1 cellular context compared by ENCODE assay signal in the genomic region with DNA sequence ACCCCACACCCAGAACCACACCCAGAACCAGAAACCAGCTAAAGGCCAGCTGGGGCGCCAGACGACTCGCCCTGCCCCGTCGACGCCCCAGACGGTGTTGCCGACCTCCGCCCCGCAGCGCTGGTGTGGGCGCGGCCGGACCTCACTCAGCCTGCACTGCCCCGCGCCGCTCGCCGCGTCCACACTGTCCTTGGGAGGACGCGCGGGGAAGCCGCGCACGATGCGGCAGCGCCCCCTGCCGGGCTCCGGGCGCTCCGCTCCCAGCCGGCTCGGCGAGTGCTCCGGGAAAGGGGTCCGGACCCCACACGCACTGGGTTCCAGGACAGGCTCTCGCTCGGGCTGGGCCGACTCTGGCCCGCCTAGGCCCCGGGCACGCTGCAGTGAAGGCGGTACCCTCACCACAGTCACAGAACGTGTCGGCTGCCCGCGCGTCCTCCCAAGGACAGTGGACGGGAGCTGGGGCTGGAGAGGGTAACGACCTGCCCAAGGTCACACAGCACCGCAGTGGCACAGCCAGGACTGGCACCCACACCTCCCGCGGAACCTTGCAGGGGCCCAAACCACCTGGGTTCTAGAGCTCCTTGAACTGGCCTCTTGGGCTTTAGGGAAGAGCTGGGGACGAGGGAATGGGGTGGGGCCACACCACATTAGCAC.
TF ChIP-seq lines count a peak whose summit lies in the region.

No MANE protein-coding gene starts in this region.

TF ChIP-seq in HEK293, 187 proteins besides CTCF, POLR2A, EP300 and RAD21 (continued from another document and continues in another):
- TF ChIP-seq, protein P1, sequence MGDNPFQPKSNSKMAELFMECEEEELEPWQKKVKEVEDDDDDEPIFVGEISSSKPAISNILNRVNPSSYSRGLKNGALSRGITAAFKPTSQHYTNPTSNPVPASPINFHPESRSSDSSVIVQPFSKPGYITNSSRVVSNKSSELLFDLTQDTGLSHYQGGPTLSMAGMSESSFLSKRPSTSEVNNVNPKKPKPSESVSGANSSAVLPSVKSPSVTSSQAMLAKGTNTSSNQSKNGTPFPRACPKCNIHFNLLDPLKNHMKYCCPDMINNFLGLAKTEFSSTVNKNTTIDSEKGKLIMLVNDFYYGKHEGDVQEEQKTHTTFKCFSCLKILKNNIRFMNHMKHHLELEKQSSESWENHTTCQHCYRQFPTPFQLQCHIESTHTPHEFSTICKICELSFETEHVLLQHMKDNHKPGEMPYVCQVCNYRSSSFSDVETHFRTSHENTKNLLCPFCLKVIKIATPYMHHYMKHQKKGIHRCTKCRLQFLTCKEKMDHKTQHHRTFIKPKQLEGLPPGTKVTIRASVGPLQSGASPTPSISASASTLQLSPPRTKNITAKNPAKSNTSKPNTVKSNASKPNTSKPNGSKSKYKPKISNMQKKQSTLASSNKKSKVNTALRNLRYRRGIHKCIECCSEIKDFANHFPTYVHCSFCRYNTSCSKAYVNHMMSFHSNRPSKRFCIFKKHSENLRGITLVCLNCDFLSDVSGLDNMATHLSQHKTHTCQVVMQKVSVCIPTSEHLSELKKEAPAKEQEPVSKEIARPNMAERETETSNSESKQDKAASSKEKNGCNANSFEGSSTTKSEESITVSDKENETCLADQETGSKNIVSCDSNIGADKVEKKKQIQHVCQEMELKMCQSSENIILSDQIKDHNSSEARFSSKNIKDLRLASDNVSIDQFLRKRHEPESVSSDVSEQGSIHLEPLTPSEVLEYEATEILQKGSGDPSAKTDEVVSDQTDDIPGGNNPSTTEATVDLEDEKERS (tag by site-specific recombination; IDR thresholded peaks at IDR 0.05), result no peak
- TF ChIP-seq ZNF629 (tag by site-specific recombination; IDR thresholded peaks at IDR 0.05) (no peak), ZNF174 (tag by site-specific recombination; IDR thresholded peaks at IDR 0.05) (no peak), ZNF350 (tag by site-specific recombination; IDR thresholded peaks at IDR 0.05) (no peak), ZNF391 (tag by site-specific recombination; IDR thresholded peaks at IDR 0.05; ENCODE audit: borderline replicate concordance, low read depth) (no peak), ZNF223 (tag by site-specific recombination; IDR thresholded peaks at IDR 0.05) (no peak), ZNF184 (tag by site-specific recombination; IDR thresholded peaks at IDR 0.05) (no peak), KLF10 (tag by site-specific recombination; IDR thresholded peaks at IDR 0.05) (no peak), RBAK (tag by site-specific recombination; IDR thresholded peaks at IDR 0.05) (no peak), ZNF133 (tag by site-specific recombination; IDR thresholded peaks at IDR 0.05) (no peak), ZNF76 (tag by site-specific recombination; IDR thresholded peaks at IDR 0.05; ENCODE audit: borderline replicate concordance, low read depth) (no peak), ZNF274 (IDR thresholded peaks at IDR 0.05; ENCODE audit: low read length) (no peak), ZNF274 (tag by site-specific recombination; IDR thresholded peaks at IDR 0.05; ENCODE audit: borderline replicate concordance) (no peak; the same call in 1 of the 2 replicates), GLIS2 (tag by site-specific recombination; IDR thresholded peaks at IDR 0.05) (peak; percentile 81), HOXD13 (CRISPR knock-in tag; IDR thresholded peaks at IDR 0.05; ENCODE audit: borderline replicate concordance) (no peak), MYNN (tag by site-specific recombination; IDR thresholded peaks at IDR 0.05; ENCODE audit: borderline replicate concordance) (no peak), ZNF571 (tag by site-specific recombination; IDR thresholded peaks at IDR 0.05) (no peak), ZBTB21 (tag by site-specific recombination; IDR thresholded peaks at IDR 0.05) (no peak), ZNF549 (tag by site-specific recombination; IDR thresholded peaks at IDR 0.05) (no peak), KLF16 (tag by site-specific recombination; IDR thresholded peaks at IDR 0.05) (0 out of 2 replicates have a peak, but pooled peaks have one; percentile 27), ZNF600 (tag by site-specific recombination; IDR thresholded peaks at IDR 0.05) (peak; percentile 72; the same call in 1 of the 2 replicates), ZSCAN16 (tag by site-specific recombination; IDR thresholded peaks at IDR 0.05) (no peak), ZNF792 (tag by site-specific recombination; IDR thresholded peaks at IDR 0.05) (no peak), ZBTB17 (tag by site-specific recombination; IDR thresholded peaks at IDR 0.05) (no peak), ZNF561 (tag by site-specific recombination; IDR thresholded peaks at IDR 0.05; ENCODE audit: borderline replicate concordance) (no peak), ZNF423 (tag by site-specific recombination; IDR thresholded peaks at IDR 0.05) (peak; percentile 47; the same call in 1 of the 2 replicates), SETDB1 (IDR thresholded peaks at IDR 0.05; ENCODE audit: insufficient read length, low read length) (no peak), ZFHX2 (tag by site-specific recombination; conservative IDR thresholded peaks at IDR 0.05) (peak; percentile 30; the same call in 1 of the 2 replicates)
- TF ChIP-seq, protein P2, sequence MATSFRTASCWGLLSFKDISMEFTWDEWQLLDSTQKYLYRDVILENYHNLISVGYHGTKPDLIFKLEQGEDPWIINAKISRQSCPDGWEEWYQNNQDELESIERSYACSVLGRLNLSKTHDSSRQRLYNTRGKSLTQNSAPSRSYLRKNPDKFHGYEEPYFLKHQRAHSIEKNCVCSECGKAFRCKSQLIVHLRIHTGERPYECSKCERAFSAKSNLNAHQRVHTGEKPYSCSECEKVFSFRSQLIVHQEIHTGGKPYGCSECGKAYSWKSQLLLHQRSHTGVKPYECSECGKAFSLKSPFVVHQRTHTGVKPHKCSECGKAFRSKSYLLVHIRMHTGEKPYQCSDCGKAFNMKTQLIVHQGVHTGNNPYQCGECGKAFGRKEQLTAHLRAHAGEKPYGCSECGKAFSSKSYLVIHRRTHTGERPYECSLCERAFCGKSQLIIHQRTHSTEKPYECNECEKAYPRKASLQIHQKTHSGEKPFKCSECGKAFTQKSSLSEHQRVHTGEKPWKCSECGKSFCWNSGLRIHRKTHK (tag by site-specific recombination; IDR thresholded peaks at IDR 0.05), result no peak
- TF ChIP-seq, protein P3, sequence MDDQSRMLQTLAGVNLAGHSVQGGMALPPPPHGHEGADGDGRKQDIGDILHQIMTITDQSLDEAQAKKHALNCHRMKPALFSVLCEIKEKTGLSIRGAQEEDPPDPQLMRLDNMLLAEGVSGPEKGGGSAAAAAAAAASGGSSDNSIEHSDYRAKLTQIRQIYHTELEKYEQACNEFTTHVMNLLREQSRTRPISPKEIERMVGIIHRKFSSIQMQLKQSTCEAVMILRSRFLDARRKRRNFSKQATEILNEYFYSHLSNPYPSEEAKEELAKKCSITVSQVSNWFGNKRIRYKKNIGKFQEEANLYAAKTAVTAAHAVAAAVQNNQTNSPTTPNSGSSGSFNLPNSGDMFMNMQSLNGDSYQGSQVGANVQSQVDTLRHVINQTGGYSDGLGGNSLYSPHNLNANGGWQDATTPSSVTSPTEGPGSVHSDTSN (CRISPR knock-in tag; IDR thresholded peaks at IDR 0.05), result peak; percentile 46; the same call in 1 of the 2 replicates
- TF ChIP-seq, protein P4, sequence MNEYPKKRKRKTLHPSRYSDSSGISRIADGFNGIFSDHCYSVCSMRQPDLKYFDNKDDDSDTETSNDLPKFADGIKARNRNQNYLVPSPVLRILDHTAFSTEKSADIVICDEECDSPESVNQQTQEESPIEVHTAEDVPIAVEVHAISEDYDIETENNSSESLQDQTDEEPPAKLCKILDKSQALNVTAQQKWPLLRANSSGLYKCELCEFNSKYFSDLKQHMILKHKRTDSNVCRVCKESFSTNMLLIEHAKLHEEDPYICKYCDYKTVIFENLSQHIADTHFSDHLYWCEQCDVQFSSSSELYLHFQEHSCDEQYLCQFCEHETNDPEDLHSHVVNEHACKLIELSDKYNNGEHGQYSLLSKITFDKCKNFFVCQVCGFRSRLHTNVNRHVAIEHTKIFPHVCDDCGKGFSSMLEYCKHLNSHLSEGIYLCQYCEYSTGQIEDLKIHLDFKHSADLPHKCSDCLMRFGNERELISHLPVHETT (tag by site-specific recombination; IDR thresholded peaks at IDR 0.05), result no peak
- TF ChIP-seq, protein P5, sequence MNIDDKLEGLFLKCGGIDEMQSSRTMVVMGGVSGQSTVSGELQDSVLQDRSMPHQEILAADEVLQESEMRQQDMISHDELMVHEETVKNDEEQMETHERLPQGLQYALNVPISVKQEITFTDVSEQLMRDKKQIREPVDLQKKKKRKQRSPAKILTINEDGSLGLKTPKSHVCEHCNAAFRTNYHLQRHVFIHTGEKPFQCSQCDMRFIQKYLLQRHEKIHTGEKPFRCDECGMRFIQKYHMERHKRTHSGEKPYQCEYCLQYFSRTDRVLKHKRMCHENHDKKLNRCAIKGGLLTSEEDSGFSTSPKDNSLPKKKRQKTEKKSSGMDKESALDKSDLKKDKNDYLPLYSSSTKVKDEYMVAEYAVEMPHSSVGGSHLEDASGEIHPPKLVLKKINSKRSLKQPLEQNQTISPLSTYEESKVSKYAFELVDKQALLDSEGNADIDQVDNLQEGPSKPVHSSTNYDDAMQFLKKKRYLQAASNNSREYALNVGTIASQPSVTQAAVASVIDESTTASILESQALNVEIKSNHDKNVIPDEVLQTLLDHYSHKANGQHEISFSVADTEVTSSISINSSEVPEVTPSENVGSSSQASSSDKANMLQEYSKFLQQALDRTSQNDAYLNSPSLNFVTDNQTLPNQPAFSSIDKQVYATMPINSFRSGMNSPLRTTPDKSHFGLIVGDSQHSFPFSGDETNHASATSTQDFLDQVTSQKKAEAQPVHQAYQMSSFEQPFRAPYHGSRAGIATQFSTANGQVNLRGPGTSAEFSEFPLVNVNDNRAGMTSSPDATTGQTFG (tag by site-specific recombination; IDR thresholded peaks at IDR 0.05; ENCODE audit: borderline replicate concordance), result no peak
- TF ChIP-seq, protein P6, sequence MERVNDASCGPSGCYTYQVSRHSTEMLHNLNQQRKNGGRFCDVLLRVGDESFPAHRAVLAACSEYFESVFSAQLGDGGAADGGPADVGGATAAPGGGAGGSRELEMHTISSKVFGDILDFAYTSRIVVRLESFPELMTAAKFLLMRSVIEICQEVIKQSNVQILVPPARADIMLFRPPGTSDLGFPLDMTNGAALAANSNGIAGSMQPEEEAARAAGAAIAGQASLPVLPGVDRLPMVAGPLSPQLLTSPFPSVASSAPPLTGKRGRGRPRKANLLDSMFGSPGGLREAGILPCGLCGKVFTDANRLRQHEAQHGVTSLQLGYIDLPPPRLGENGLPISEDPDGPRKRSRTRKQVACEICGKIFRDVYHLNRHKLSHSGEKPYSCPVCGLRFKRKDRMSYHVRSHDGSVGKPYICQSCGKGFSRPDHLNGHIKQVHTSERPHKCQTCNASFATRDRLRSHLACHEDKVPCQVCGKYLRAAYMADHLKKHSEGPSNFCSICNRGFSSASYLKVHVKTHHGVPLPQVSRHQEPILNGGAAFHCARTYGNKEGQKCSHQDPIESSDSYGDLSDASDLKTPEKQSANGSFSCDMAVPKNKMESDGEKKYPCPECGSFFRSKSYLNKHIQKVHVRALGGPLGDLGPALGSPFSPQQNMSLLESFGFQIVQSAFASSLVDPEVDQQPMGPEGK (tag by site-specific recombination; IDR thresholded peaks at IDR 0.05), result 0 out of 2 replicates have a peak, but pooled peaks have one; percentile 30
- TF ChIP-seq, protein P7, sequence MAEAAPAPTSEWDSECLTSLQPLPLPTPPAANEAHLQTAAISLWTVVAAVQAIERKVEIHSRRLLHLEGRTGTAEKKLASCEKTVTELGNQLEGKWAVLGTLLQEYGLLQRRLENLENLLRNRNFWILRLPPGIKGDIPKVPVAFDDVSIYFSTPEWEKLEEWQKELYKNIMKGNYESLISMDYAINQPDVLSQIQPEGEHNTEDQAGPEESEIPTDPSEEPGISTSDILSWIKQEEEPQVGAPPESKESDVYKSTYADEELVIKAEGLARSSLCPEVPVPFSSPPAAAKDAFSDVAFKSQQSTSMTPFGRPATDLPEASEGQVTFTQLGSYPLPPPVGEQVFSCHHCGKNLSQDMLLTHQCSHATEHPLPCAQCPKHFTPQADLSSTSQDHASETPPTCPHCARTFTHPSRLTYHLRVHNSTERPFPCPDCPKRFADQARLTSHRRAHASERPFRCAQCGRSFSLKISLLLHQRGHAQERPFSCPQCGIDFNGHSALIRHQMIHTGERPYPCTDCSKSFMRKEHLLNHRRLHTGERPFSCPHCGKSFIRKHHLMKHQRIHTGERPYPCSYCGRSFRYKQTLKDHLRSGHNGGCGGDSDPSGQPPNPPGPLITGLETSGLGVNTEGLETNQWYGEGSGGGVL (tag by site-specific recombination; IDR thresholded peaks at IDR 0.05), result peak; percentile 60
- TF ChIP-seq, protein P8, sequence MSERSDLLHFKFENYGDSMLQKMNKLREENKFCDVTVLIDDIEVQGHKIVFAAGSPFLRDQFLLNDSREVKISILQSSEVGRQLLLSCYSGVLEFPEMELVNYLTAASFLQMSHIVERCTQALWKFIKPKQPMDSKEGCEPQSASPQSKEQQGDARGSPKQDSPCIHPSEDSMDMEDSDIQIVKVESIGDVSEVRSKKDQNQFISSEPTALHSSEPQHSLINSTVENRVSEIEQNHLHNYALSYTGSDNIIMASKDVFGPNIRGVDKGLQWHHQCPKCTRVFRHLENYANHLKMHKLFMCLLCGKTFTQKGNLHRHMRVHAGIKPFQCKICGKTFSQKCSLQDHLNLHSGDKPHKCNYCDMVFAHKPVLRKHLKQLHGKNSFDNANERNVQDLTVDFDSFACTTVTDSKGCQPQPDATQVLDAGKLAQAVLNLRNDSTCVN (tag by site-specific recombination; optimal IDR thresholded peaks at IDR 0.05), result peak; percentile 86
- TF ChIP-seq, protein P9, sequence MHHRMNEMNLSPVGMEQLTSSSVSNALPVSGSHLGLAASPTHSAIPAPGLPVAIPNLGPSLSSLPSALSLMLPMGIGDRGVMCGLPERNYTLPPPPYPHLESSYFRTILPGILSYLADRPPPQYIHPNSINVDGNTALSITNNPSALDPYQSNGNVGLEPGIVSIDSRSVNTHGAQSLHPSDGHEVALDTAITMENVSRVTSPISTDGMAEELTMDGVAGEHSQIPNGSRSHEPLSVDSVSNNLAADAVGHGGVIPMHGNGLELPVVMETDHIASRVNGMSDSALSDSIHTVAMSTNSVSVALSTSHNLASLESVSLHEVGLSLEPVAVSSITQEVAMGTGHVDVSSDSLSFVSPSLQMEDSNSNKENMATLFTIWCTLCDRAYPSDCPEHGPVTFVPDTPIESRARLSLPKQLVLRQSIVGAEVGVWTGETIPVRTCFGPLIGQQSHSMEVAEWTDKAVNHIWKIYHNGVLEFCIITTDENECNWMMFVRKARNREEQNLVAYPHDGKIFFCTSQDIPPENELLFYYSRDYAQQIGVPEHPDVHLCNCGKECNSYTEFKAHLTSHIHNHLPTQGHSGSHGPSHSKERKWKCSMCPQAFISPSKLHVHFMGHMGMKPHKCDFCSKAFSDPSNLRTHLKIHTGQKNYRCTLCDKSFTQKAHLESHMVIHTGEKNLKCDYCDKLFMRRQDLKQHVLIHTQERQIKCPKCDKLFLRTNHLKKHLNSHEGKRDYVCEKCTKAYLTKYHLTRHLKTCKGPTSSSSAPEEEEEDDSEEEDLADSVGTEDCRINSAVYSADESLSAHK (tag by site-specific recombination; IDR thresholded peaks at IDR 0.05), result no peak
